Comparison of ENCODE assay signal across 33 cellular contexts in the genomic region with DNA sequence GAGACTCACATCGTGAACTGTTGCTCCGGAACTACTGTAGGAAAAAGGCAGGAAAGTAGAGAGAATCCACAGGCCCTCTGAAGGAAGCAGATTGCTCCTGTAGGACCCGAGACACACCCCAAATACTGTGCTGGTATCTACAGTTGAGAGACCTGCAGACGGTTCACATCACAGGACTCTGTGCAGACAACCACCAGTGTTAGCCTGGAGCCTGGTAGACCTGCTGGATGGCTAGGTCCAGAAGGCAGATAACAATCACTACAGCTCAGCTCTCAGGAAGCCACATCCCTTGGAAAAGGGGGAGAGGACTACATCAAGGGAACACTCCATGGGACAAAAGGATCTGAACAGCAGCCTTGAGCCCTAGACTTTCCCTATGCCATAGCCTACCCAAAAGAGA.
"Had no signal": no experiment of that assay in that cellular context is flagged by ENCODE, and none has a peak within 500 bp of the region (broad histone marks: within the 10 kb centered on the region; RNA-seq: fewer than 3 reads in every experiment).

No MANE protein-coding gene starts in this region.

- H3K4me3 Mint-ChIP-seq: activated B cell treated with CpG ODN at 0.5 μM for 24 hours; activated CD8-positive, alpha-beta T cell treated with anti-CD3 and anti-CD28 coated beads for 36 hours; activated naive CD4-positive, alpha-beta T cell treated with anti-CD3 and anti-CD28 coated beads for 36 hours; activated naive CD4-positive, alpha-beta T cell treated with anti-CD3 and anti-CD28 coated beads, Interleukin-2, amount 50 U/mL, for 24 hours; activated naive CD8-positive, alpha-beta T cell treated with anti-CD3 and anti-CD28 coated beads for 36 hours; activated naive CD8-positive, alpha-beta T cell treated with anti-CD3 and anti-CD28 coated beads, Interleukin-2, amount 50 U/mL, for 24 hours; activated T-cell treated with anti-CD3 and anti-CD28 coated beads, Interleukin-2, amount 50 U/mL, for 4 hours; activated T-helper 17 cell treated with anti-CD3 and anti-CD28 coated beads, Interleukin-2, amount 50 U/mL, for 72 hours; T-helper 17 cell; T-helper 2 cell treated with Interferon-gamma antibody and Interleukin-4, amounts not matched to agents 5 μg/mL and 100 μg/mL, for 36 hours had no signal

- H3K36me3 ChIP-seq: adrenal gland, cardiac muscle cell, colonic mucosa, WERI-Rb-1 had no signal

- H3K4me3 ChIP-seq: adrenal gland, body of pancreas, cardiac muscle cell, colonic mucosa had no signal

- H3K27ac Mint-ChIP-seq: activated B cell treated with CpG ODN at 0.5 μM for 24 hours; activated CD8-positive, alpha-beta T cell treated with anti-CD3 and anti-CD28 coated beads for 36 hours; activated naive CD4-positive, alpha-beta T cell treated with anti-CD3 and anti-CD28 coated beads for 36 hours; activated naive CD4-positive, alpha-beta T cell treated with anti-CD3 and anti-CD28 coated beads, Interleukin-2, amount 50 U/mL, for 24 hours; activated naive CD8-positive, alpha-beta T cell treated with anti-CD3 and anti-CD28 coated beads for 36 hours; activated naive CD8-positive, alpha-beta T cell treated with anti-CD3 and anti-CD28 coated beads, Interleukin-2, amount 50 U/mL, for 24 hours; activated T-helper 17 cell treated with anti-CD3 and anti-CD28 coated beads, Interleukin-2, amount 50 U/mL, for 72 hours; T-helper 17 cell; T-helper 2 cell treated with Interferon-gamma antibody and Interleukin-4, amounts not matched to agents 5 μg/mL and 100 μg/mL, for 36 hours had no signal

- H3K4me1 Mint-ChIP-seq: activated B cell treated with CpG ODN at 0.5 μM for 24 hours; activated naive CD4-positive, alpha-beta T cell treated with anti-CD3 and anti-CD28 coated beads, Interleukin-2, amount 50 U/mL, for 24 hours; activated naive CD8-positive, alpha-beta T cell treated with anti-CD3 and anti-CD28 coated beads for 36 hours; activated naive CD8-positive, alpha-beta T cell treated with anti-CD3 and anti-CD28 coated beads, Interleukin-2, amount 50 U/mL, for 24 hours; activated T-helper 17 cell treated with anti-CD3 and anti-CD28 coated beads, Interleukin-2, amount 50 U/mL, for 72 hours; T-helper 17 cell had no signal

- FAIRE-seq: endometrium, endothelial cell of umbilical vein, frontal cortex had no signal

- H3K9me3 ChIP-seq: adrenal gland, body of pancreas, colonic mucosa had no signal

- H3K27me3 Mint-ChIP-seq: activated naive CD4-positive, alpha-beta T cell treated with anti-CD3 and anti-CD28 coated beads, Interleukin-2, amount 50 U/mL, for 24 hours; activated naive CD8-positive, alpha-beta T cell treated with anti-CD3 and anti-CD28 coated beads for 36 hours had no signal

- H3K4me1 ChIP-seq: adrenal gland, colonic mucosa had no signal

- H3K27ac ChIP-seq: adrenal gland, body of pancreas, cardiac muscle cell, colonic mucosa, epithelial cell of prostate, WERI-Rb-1 had no signal

- ATAC-seq: activated CD4-positive, CD25-positive, alpha-beta regulatory T cell treated with anti-CD3 and anti-CD28 coated beads, Interleukin-2, amount 50 U/mL, for 24 hours; activated CD8-positive, alpha-beta T cell treated with anti-CD3 and anti-CD28 coated beads for 36 hours; activated naive CD8-positive, alpha-beta T cell treated with anti-CD3 and anti-CD28 coated beads, Interleukin-2, amount 50 U/mL, for 24 hours; activated T-cell treated with anti-CD3 and anti-CD28 coated beads, Interleukin-2, amount 50 U/mL, for 4 hours; activated T-helper 17 cell treated with anti-CD3 and anti-CD28 coated beads, Interleukin-2, amount 50 U/mL, for 72 hours; body of pancreas; T-helper 17 cell had no signal

- H3K27me3 ChIP-seq: adrenal gland, body of pancreas, cardiac muscle cell, colonic mucosa had no signal

- H3K9me3 Mint-ChIP-seq: activated B cell treated with CpG ODN at 0.5 μM for 24 hours; activated CD8-positive, alpha-beta T cell treated with anti-CD3 and anti-CD28 coated beads for 36 hours; activated naive CD4-positive, alpha-beta T cell treated with anti-CD3 and anti-CD28 coated beads for 36 hours; activated naive CD4-positive, alpha-beta T cell treated with anti-CD3 and anti-CD28 coated beads, Interleukin-2, amount 50 U/mL, for 24 hours; activated naive CD8-positive, alpha-beta T cell treated with anti-CD3 and anti-CD28 coated beads for 36 hours; activated naive CD8-positive, alpha-beta T cell treated with anti-CD3 and anti-CD28 coated beads, Interleukin-2, amount 50 U/mL, for 24 hours; activated T-cell treated with anti-CD3 and anti-CD28 coated beads, Interleukin-2, amount 50 U/mL, for 4 hours; activated T-helper 17 cell treated with anti-CD3 and anti-CD28 coated beads, Interleukin-2, amount 50 U/mL, for 72 hours; T-helper 2 cell treated with Interferon-gamma antibody and Interleukin-4, amounts not matched to agents 5 μg/mL and 100 μg/mL, for 36 hours had no signal

- DNase-seq: activated B cell treated with CpG ODN at 0.5 μM for 24 hours; activated CD4-positive, alpha-beta T cell treated with anti-CD3 and anti-CD28 coated beads for 48 hours; activated CD4-positive, alpha-beta T cell treated with anti-CD3 and anti-CD28 coated beads, Interleukin-2, amount 50 U/mL, for 1 hour; activated CD4-positive, alpha-beta T cell treated with anti-CD3 and anti-CD28 coated beads, Interleukin-2, amount 50 U/mL, for 48 hours; activated CD8-positive, alpha-beta memory T cell treated with anti-CD3 and anti-CD28 coated beads for 24 hours; activated CD8-positive, alpha-beta T cell treated with anti-CD3 and anti-CD28 coated beads for 36 hours; activated effector memory CD4-positive, alpha-beta T cell treated with Interleukin-2 at 50 U/mL for 16 hours; activated naive CD4-positive, alpha-beta T cell treated with anti-CD3 and anti-CD28 coated beads for 36 hours; activated naive CD8-positive, alpha-beta T cell treated with anti-CD3 and anti-CD28 coated beads for 36 hours; activated naive CD8-positive, alpha-beta T cell treated with anti-CD3 and anti-CD28 coated beads, Interleukin-2, amount 50 U/mL, for 24 hours; activated T-cell treated with anti-CD3 and anti-CD28 coated beads, Interleukin-2, amount 50 U/mL, for 4 hours; adrenal gland; amygdala; aorta; body of pancreas; central memory CD4-positive, alpha-beta T cell; cerebellar nuclear complex; colonic mucosa; effector CD8-positive, alpha-beta T cell; foreskin fibroblast; head of caudate nucleus; T-helper 17 cell; T1000; WERI-Rb-1 had no signal

- H3K36me3 Mint-ChIP-seq: activated naive CD4-positive, alpha-beta T cell treated with anti-CD3 and anti-CD28 coated beads, Interleukin-2, amount 50 U/mL, for 24 hours; activated naive CD8-positive, alpha-beta T cell treated with anti-CD3 and anti-CD28 coated beads for 36 hours had no signal
